In the genomic region with DNA sequence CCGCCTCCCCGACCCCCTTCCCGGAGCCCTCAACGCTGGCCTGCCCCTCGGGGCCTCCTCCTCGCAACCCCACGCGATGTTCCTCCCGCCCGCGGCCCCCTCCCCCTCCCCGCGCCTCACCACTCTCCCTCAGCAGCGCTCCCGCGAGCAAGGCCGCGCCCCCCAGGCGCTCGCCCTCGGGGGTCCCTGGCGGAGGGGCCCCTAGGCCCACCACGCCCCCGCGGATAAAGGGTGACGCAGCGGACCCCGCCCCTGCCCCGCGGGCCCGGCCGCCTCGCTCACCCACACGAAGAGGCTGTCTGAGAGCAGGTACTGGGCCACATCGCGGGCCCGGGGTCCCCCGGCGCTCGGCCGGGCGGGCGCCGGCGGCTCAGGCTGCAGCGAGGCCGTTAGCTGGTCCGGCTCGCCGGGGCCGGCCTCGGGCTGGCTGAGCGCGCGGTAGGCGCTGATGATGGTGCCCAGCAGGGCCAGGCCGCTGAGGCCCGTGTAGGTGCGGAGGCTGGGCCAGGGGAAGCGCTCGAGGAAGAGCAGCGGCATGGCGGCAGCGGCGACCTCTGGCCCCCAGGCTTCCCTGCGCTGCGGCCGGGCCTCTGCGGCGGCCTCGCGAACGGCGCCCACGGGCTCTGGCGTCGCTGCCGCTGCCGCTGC, we compare ENCODE assay signal across 8 cellular contexts. TPM values are rescaled to one million over a fixed set of nuclear protein-coding genes. Genes with fewer than 3 reads are reported as not detected.
A peak's percentile ranks its signal among the peaks of the same experiment; 100 is the strongest.
DNase-seq lines count a peak whose midpoint lies in the region; ATAC-seq and TF ChIP-seq lines count a peak whose summit lies in the region.

No MANE protein-coding gene starts in this region.

- peak overlapping the region; percentile 96 for H3K27ac Mint-ChIP-seq in memory B cell

- peaks cover 41% of the 10 kb centered on the region for H3K4me1 ChIP-seq in BLaER1

- H3K36me3 Mint-ChIP-seq in memory B cell = no peaks in the 10 kb centered on the region

- TF ChIP-seq CTCF in dorsolateral prefrontal cortex (IDR thresholded peaks at IDR 0.05 in 54 of 56, conservative IDR thresholded peaks at IDR 0.05 in 2 of 56; ENCODE audit: low read depth in 1 of 56, partially characterized antibody in 56 of 56) = no peak

- H3K9ac ChIP-seq in BLaER1 = peak overlapping the region; percentile 91

- H3K9me3 ChIP-seq in BLaER1 = no peaks in the 10 kb centered on the region

- H3K27me3 ChIP-seq in BLaER1 (no peaks in the 10 kb centered on the region), dorsolateral prefrontal cortex (no peaks in the 10 kb centered on the region)

- peaks cover 54% of the 10 kb centered on the region for H4K20me1 ChIP-seq in BLaER1

- peak; percentile 35 for DNase-seq in activated CD4-positive, CD25-positive, alpha-beta regulatory T cell treated with anti-CD3 and anti-CD28 coated beads, Interleukin-2, amount 50 U/mL, for 72 hours
- DNase-seq in dorsolateral prefrontal cortex (peak in 4 of 10 donors; percentile 14 to 59 (median 38)), memory B cell (ENCODE audit: low spot score in 2 of 2) (peak; percentile 21 to 46), NCI-H446 (lab: John Stamatoyannopoulos, UW) (no peak)
- DNase-seq in stimulated activated CD8-positive, alpha-beta memory T cell treated with anti-CD3 and anti-CD28 coated beads, Interleukin-4, amount 100 ng/mL, for 24 hours (ENCODE audit: low read depth) = peak; percentile 27

- H3K4me2 ChIP-seq in BLaER1 = peak overlapping the region; percentile 96

- peak; percentile 35 for ATAC-seq in GM19463 (IDR thresholded peaks at IDR 0.05; ENCODE audit: unreplicated experiment)
- ATAC-seq in HG03558 (IDR thresholded peaks at IDR 0.05; ENCODE audit: extremely low read depth, unreplicated experiment) = peak; percentile 22
- peak; percentile 18 for ATAC-seq in memory B cell (ENCODE audit: low read depth)

- H3K4me3 ChIP-seq in BLaER1 (peak overlapping the region; percentile 98), dorsolateral prefrontal cortex (peak overlapping the region; percentile 58 to 99 (median 81))

- H3K27ac ChIP-seq in BLaER1 (peak overlapping the region; percentile 89), dorsolateral prefrontal cortex (peak overlapping the region in 55 of 59 donors; percentile 23 to 97 (median 82))

- H3K4me1 Mint-ChIP-seq in memory B cell = peaks cover 33% of the 10 kb centered on the region

- H3K36me3 ChIP-seq in BLaER1 = peaks cover 8% of the 10 kb centered on the region; the same call in 1 of the 2 replicates

- H3K27me3 Mint-ChIP-seq in memory B cell = no peaks in the 10 kb centered on the region

- peak overlapping the region; percentile 99 for H3K4me3 Mint-ChIP-seq in memory B cell

- intact Hi-C loops in dorsolateral prefrontal cortex (cut with DNase I) = loop anchor here in 1 of 2 donors (5.0 to 10.0 kb wide), 2 partner anchors 68 to 180 kb away; a partner anchor contains a TSS

- H3K9me3 Mint-ChIP-seq in memory B cell = no peaks in the 10 kb centered on the region

RNA-seq across cellular contexts. Expression of a gene that starts 0.4 kb away (rescaled TPM):
- 100 to 1,000 TPM; 103 to 208 (median 129) TPM for total RNA-seq in dorsolateral prefrontal cortex

RNA-seq across cellular contexts. Expression of a gene that starts 26.2 kb away (rescaled TPM):
- total RNA-seq in dorsolateral prefrontal cortex = 100 to 1,000 TPM in 109 of 120 experiments, 10 to 100 TPM in 11; 78.4 to 168 (median 131) TPM

RNA-seq across cellular contexts. Expression of a gene that starts 26.4 kb away (rescaled TPM):
- 10 to 100 TPM; 22.7 to 51.6 (median 35.8) TPM for total RNA-seq in dorsolateral prefrontal cortex

Comparison
In these comparisons a context has a peak if more than half of its experiments do, and no peak if none do; other contexts are left out.
1. DNase-seq: peak in activated CD4-positive, CD25-positive, alpha-beta regulatory T cell treated with anti-CD3 and anti-CD28 coated beads, Interleukin-2, amount 50 U/mL, for 72 hours (single experiment), memory B cell (2 of 2) and stimulated activated CD8-positive, alpha-beta memory T cell treated with anti-CD3 and anti-CD28 coated beads, Interleukin-4, amount 100 ng/mL, for 24 hours (single experiment); none in NCI-H446 (0 of 2).
2. Peak in every context shown above with its lines, with median percentiles within 50 percentile points of each other: ATAC-seq.